In genomic region chr22:45686004-45686403, GRCh38 we compare ENCODE assay signal across 16 cellular contexts. TPM values are rescaled to one million over a fixed set of nuclear protein-coding genes. Genes with fewer than 3 reads are reported as not detected.
DNase-seq lines count a peak whose midpoint lies in the region; ATAC-seq and TF ChIP-seq lines count a peak whose summit lies in the region.
"Had no signal": no experiment of that assay in that cellular context is flagged by ENCODE, and none has a peak within 500 bp of the region (broad histone marks: within the 10 kb centered on the region; RNA-seq: fewer than 3 reads in every experiment).

No MANE protein-coding gene starts in this region.

- no peak for TF ChIP-seq RAD21 in SK-N-SH (IDR thresholded peaks at IDR 0.05; ENCODE audit: low read length)

- no peaks in the 10 kb centered on the region for H3K9me3 ChIP-seq in GM23248 (ENCODE audit: low read depth)
- H3K9me3 ChIP-seq in SK-N-SH, result no peaks in the 10 kb centered on the region
- H3K9me3 ChIP-seq in gastrocnemius medialis, result no peaks in the 10 kb centered on the region
- H3K9me3 ChIP-seq in transverse colon, result no peaks in the 10 kb centered on the region

- TF ChIP-seq EP300 in SK-N-SH (IDR thresholded peaks at IDR 0.05; ENCODE audit: borderline replicate concordance in 1 of 2, low read depth in 1 of 2, low read length in 1 of 2), result no peak
- no peak for TF ChIP-seq EP300 in transverse colon (IDR thresholded peaks at IDR 0.05; ENCODE audit: low read depth)

- H3K4me1 ChIP-seq in GM23248 (ENCODE audit: insufficient read depth), result peaks cover 94% of the 10 kb centered on the region
- H3K4me1 ChIP-seq in SK-N-SH (ENCODE audit: control insufficient read depth in 1 of 2, insufficient read depth in 2 of 2, low read depth in 1 of 2, low read length in 1 of 2), result peaks cover 37 to 78% of the 10 kb centered on the region in 2 experiments
- H3K4me1 ChIP-seq in gastrocnemius medialis, result peaks cover 47 to 58% of the 10 kb centered on the region in 2 donors
- peaks cover 6 to 58% (median 19%) of the 10 kb centered on the region in 4 donors for H3K4me1 ChIP-seq in transverse colon

- H4K20me1 ChIP-seq in GM23248 (ENCODE audit: insufficient read depth), result no peaks in the 10 kb centered on the region
- peaks cover 66% of the 10 kb centered on the region; the same call in 1 of the 2 replicates for H4K20me1 ChIP-seq in SK-N-SH (ENCODE audit: insufficient read depth)

- ATAC-seq in gastrocnemius medialis, result peak; percentile 40 to 77
- ATAC-seq: activated CD4-positive, CD25-positive, alpha-beta regulatory T cell treated with anti-CD3 and anti-CD28 coated beads, Interleukin-2, amount 50 U/mL, for 24 hours; activated CD8-positive, alpha-beta memory T cell treated with anti-CD3 and anti-CD28 coated beads, Interleukin-2, amount 10 ng/mL, durations not matched to agents 7 days and 5 days had no signal

- in situ Hi-C loops in GM23248 (cut with MboI), result no loop called here
- in situ Hi-C loops in gastrocnemius medialis (cut with MboI; ENCODE audit: low sequenced_read_pairs in 4 of 4), result no loop called here
- in situ Hi-C loops in transverse colon (cut with MboI; ENCODE audit: low pct_ligation_motif_present in 1 of 4, low pct_unique_long_range_greater_than_20kb in 1 of 4, low sequenced_read_pairs in 3 of 4), result no loop called here

- CTCF ChIA-PET in SK-N-SH (lab: Yijun Ruan, JAX), result interaction anchor here (1.5 to 1.8 kb wide), 2 partner anchors 108 to 178 kb away, joined by 4 read pairs; no protein-coding TSS in a partner anchor

- H3K9me2 ChIP-seq in GM23248 (ENCODE audit: insufficient read depth), result no peaks in the 10 kb centered on the region
- H3K9me2 ChIP-seq in SK-N-SH, result no peaks in the 10 kb centered on the region

- no peak overlapping the region for H3K9ac ChIP-seq in GM23248
- H3K9ac ChIP-seq in SK-N-SH, result no peak overlapping the region

- POLR2A ChIA-PET in SK-N-SH (lab: Yijun Ruan, JAX), result no interaction called here

- intact Hi-C loops in gastrocnemius medialis (cut with DNase I; ENCODE audit: low total_unique reads), result no loop called here
- intact Hi-C loops in transverse colon (cut with DNase I; ENCODE audit: low total_unique reads), result no loop called here

- TF ChIP-seq POLR2A in gastrocnemius medialis (IDR thresholded peaks at IDR 0.05) (no peak), transverse colon (IDR thresholded peaks at IDR 0.05) (no peak)

- H3K27me3 ChIP-seq in GM23248 (replicated peaks; ENCODE audit: insufficient read depth) (no peaks in the 10 kb centered on the region), SK-N-SH (ENCODE audit: insufficient read depth) (no peaks in the 10 kb centered on the region), gastrocnemius medialis (no peaks in the 10 kb centered on the region), transverse colon (no peaks in the 10 kb centered on the region)

- DNase-seq in GM23248 (peak; percentile 72), SK-N-SH (no peak), fibroblast of peridontal ligament (ENCODE audit: extremely low read depth) (peak; percentile 55), gastrocnemius medialis (no peak), transverse colon (no peak), SHP77 treated with DMSO at 0.1 percent for 48 hours (lab: John Stamatoyannopoulos, UW) (no peak), H4 (ENCODE audit: low spot score) (no peak)
- DNase-seq: activated CD8-positive, alpha-beta memory T cell treated with anti-CD3 and anti-CD28 coated beads, Interleukin-2, amount 10 ng/mL, durations not matched to agents 7 days and 5 days; glutamatergic neuron; immature natural killer cell; Kasumi-1; NCI-H1436 treated with DMSO at 0.1 percent for 48 hours; Right ventricle myocardium superior; stimulated activated CD4-positive, alpha-beta T cell treated with anti-CD3 and anti-CD28 coated beads, Interleukin-2, amount 100 ng/mL, for 24 hours; T-helper 2 cell had no signal

- no peak overlapping the region for H2AFZ ChIP-seq in GM23248
- H2AFZ ChIP-seq in SK-N-SH (ENCODE audit: low read depth), result no peak overlapping the region

- H3K4me3 ChIP-seq in GM23248, result no peak overlapping the region
- H3K4me3 ChIP-seq in SK-N-SH (ENCODE audit: low read depth in 2 of 2, low read length in 1 of 2), result no peak overlapping the region; a peak in 1 of 4 replicates
- no peak overlapping the region for H3K4me3 ChIP-seq in gastrocnemius medialis
- no peak overlapping the region for H3K4me3 ChIP-seq in transverse colon

- H3K79me2 ChIP-seq in GM23248 (ENCODE audit: insufficient read depth), result peaks cover 94% of the 10 kb centered on the region
- peaks cover 96% of the 10 kb centered on the region for H3K79me2 ChIP-seq in SK-N-SH (ENCODE audit: insufficient read depth)

- H3K36me3 ChIP-seq in GM23248 (ENCODE audit: low read depth) (no peaks in the 10 kb centered on the region), SK-N-SH (replicated peaks in 1 of 2; ENCODE audit: control insufficient read depth in 1 of 2, insufficient read depth in 2 of 2, low read length in 1 of 2) (peaks cover 4 to 7% of the 10 kb centered on the region in 2 experiments), gastrocnemius medialis (no peaks in the 10 kb centered on the region), transverse colon (no peaks in the 10 kb centered on the region)

- 68 to 71% methylated on average over 2 of the region's 2 CpGs for WGBS in GM23248 (ENCODE audit: low coverage in 1 of 2, low lambda C conversion rate in 2 of 2, missing lambda C conversion rate in 2 of 2), 2 experiments
- 36% methylated on average over 2 of the region's 2 CpGs for WGBS in SK-N-SH (ENCODE audit: low lambda C conversion rate)
- 55 to 56% methylated on average over 1 to 2 of the region's 2 CpGs for WGBS in transverse colon (ENCODE audit: low coverage in 1 of 2), 2 donors

- peaks cover 79% of the 10 kb centered on the region for H3F3A ChIP-seq in GM23248 (ENCODE audit: insufficient read depth)
- peaks cover 62% of the 10 kb centered on the region for H3F3A ChIP-seq in SK-N-SH (replicated peaks; ENCODE audit: insufficient read depth)

- H3K4me2 ChIP-seq in GM23248 (ENCODE audit: unreplicated experiment) (peak overlapping the region; percentile 32), SK-N-SH (peak overlapping the region; percentile 31; the same call in 1 of the 2 replicates)

- H3K27ac ChIP-seq in GM23248, result peak overlapping the region; percentile 36
- peak overlapping the region in 1 of 2 experiments; percentile 77; a peak in 3 of 4 replicates for H3K27ac ChIP-seq in SK-N-SH (ENCODE audit: low read depth in 2 of 2, low read length in 1 of 2)
- H3K27ac ChIP-seq in gastrocnemius medialis, result peak overlapping the region in 1 of 4 donors; percentile 20
- peak overlapping the region in 1 of 4 donors; percentile 8 for H3K27ac ChIP-seq in transverse colon

- no peak for TF ChIP-seq CTCF in SK-N-SH (IDR thresholded peaks at IDR 0.05)
- no peak for TF ChIP-seq CTCF in gastrocnemius medialis (IDR thresholded peaks at IDR 0.05 in 4 of 5, conservative IDR thresholded peaks at IDR 0.05 in 1 of 5)
- TF ChIP-seq CTCF in transverse colon (IDR thresholded peaks at IDR 0.05), result no peak

TF ChIP-seq in SK-N-SH, 30 proteins besides CTCF, POLR2A, EP300 and RAD21 (continues in another document):
- no peak for TF ChIP-seq MXI1 (IDR thresholded peaks at IDR 0.05; ENCODE audit: low read depth, low read length)
- no peak for TF ChIP-seq RFX5 (IDR thresholded peaks at IDR 0.05; ENCODE audit: low read length)
- TF ChIP-seq FOSL2 (IDR thresholded peaks at IDR 0.05; ENCODE audit: borderline replicate concordance, low read depth), result no peak; the same call in 1 of the 2 replicates
- TF ChIP-seq SMC3 (IDR thresholded peaks at IDR 0.05; ENCODE audit: low read depth, low read length), result no peak
- no peak for TF ChIP-seq FOXM1 (IDR thresholded peaks at IDR 0.05; ENCODE audit: low read depth)
- no peak for TF ChIP-seq IRF3 (IDR thresholded peaks at IDR 0.05; ENCODE audit: low read depth, low read length)
- no peak for TF ChIP-seq RXRA (IDR thresholded peaks at IDR 0.05; ENCODE audit: borderline replicate concordance, low read depth)
- TF ChIP-seq FOXJ3 (CRISPR knock-in tag; IDR thresholded peaks at IDR 0.05), result no peak
- no peak for TF ChIP-seq CHD2 (IDR thresholded peaks at IDR 0.05; ENCODE audit: low read length, partially characterized antibody)
- TF ChIP-seq MEF2A (IDR thresholded peaks at IDR 0.05; ENCODE audit: borderline replicate concordance, low read depth), result no peak
- TF ChIP-seq NRF1 (IDR thresholded peaks at IDR 0.05; ENCODE audit: low read depth, low read length), result no peak

RNA-seq across cellular contexts. Expression of gene ATXN10, which starts 14.4 kb away (rescaled TPM):
- 108 and 109 TPM in 2 replicates for total RNA-seq in GM23248 (2014; rRNA removed; shearing (Covaris generic))
- 211 and 216 TPM in 2 replicates for polyA plus RNA-seq in GM23248 (2016; fragmentation: Nextera tagmentation; extraction: Ambion mirVana)
- 202 and 257 TPM in 2 replicates for polyA plus RNA-seq in SK-N-SH (2012; rRNA removed)
- 276 and 300 TPM in 2 replicates for polyA plus RNA-seq in SK-N-SH (2012; cell fraction: cytosol; rRNA removed)
- polyA plus RNA-seq in SK-N-SH (2012; cell fraction: nucleus; rRNA removed), result 68.9 and 142 TPM in 2 replicates
- total RNA-seq in gastrocnemius medialis, result 10 to 100 TPM; 52.9 to 98.9 (median 78.5) TPM
- total RNA-seq in transverse colon, result 10 to 100 TPM; 27.3 to 88.3 (median 47.8) TPM
- total RNA-seq in H4 (2014; rRNA removed; shearing (Covaris generic)), result 69.8 and 111 TPM in 2 replicates

Comparison
In these comparisons a context has a peak if more than half of its experiments do, and no peak if none do; other contexts are left out.
1. DNase-seq: peak in GM23248 (single experiment) and fibroblast of peridontal ligament (single experiment); none in SK-N-SH (single experiment), gastrocnemius medialis (0 of 2), transverse colon (single experiment), SHP77 treated with DMSO at 0.1 percent for 48 hours (single experiment) and H4 (single experiment).